Comparison of ENCODE assay signal across 34 cellular contexts in genomic region chr7:109402107-109402506, GRCh38.
"Had no signal": no experiment of that assay in that cellular context is flagged by ENCODE, and none has a peak within 500 bp of the region (broad histone marks: within the 10 kb centered on the region; RNA-seq: fewer than 3 reads in every experiment).

No MANE protein-coding gene starts in this region.

- DNase-seq: Karpas-422, Kasumi-1, MG63, MM.1S, MV-4-11, NCI-H1048, NCI-H1092, NCI-H1092 treated with DMSO at 0.1 percent for 48 hours, NCI-H1105, NCI-H1105 treated with DMSO at 0.1 percent for 48 hours, NCI-H1417, NCI-H1417 treated with DMSO at 0.1 percent for 48 hours, NCI-H1436, NCI-H1436 treated with DMSO at 0.1 percent for 48 hours, NCI-H146, NCI-H1694, NCI-H1694 treated with DMSO at 0.1 percent for 48 hours, NCI-H187, NCI-H187 treated with DMSO at 0.1 percent for 48 hours, NCI-H1930, NCI-H2029, NCI-H2029 treated with DMSO at 0.1 percent for 48 hours, NCI-H2081, NCI-H2081 treated with DMSO at 0.1 percent for 48 hours, NCI-H2107, NCI-H2171, NCI-H2171 treated with DMSO at 0.1 percent for 48 hours, NCI-H2227 treated with DMSO at 0.1 percent for 48 hours, NCI-H226, NCI-H345, NCI-H446, NCI-H446 treated with DMSO at 0.1 percent for 48 hours, NCI-H510A, NCI-H510A treated with DMSO at 0.1 percent for 48 hours had no signal
